8 cellular contexts compared by ENCODE assay signal in the genomic region with DNA sequence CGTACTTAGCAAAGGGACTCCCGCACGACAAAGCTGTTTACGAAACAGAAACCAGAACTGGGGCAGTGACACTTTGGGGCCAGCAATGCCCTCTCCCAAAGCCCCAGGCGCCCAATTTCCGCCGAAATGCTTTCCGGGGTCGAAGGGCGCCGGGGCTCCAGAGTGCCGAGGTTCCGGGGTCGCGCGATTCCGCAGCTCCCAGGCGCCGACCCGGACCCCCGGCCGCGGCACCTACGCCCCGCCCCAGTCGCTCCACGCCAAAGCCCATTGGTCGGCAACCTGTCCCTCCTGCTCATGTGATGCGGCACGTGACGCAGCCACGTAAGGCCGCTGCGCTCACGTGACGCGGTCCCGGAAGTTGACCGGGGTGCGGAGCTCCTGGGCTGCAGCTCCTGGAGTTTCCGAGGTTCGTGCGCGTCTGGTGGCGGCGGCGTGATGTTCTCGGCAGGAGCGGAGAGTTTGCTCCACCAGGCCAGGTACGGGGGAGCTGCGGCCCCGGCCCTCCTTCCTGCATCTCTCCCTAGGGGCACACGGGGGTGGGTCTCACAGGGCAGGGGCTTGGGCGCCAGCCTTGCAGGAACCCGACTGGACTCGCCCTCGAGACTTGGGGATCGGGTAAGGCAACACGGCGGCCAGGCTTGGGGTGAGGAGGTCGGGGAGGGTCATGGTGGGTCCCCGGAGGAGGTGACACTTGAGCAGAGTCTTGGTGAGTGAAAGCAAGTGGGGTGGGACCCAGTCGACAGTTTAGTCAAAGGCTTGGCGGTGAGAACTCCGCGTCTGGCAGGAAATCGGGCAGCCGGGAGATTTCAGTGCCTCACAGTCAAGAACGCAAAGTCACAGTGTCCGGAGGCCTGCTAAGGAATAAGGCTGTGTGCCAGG. TPM values are rescaled to one million over a fixed set of nuclear protein-coding genes. Genes with fewer than 3 reads are reported as not detected.
DNase-seq lines count a peak whose midpoint lies in the region; ATAC-seq and TF ChIP-seq lines count a peak whose summit lies in the region.

A gene with protein sequence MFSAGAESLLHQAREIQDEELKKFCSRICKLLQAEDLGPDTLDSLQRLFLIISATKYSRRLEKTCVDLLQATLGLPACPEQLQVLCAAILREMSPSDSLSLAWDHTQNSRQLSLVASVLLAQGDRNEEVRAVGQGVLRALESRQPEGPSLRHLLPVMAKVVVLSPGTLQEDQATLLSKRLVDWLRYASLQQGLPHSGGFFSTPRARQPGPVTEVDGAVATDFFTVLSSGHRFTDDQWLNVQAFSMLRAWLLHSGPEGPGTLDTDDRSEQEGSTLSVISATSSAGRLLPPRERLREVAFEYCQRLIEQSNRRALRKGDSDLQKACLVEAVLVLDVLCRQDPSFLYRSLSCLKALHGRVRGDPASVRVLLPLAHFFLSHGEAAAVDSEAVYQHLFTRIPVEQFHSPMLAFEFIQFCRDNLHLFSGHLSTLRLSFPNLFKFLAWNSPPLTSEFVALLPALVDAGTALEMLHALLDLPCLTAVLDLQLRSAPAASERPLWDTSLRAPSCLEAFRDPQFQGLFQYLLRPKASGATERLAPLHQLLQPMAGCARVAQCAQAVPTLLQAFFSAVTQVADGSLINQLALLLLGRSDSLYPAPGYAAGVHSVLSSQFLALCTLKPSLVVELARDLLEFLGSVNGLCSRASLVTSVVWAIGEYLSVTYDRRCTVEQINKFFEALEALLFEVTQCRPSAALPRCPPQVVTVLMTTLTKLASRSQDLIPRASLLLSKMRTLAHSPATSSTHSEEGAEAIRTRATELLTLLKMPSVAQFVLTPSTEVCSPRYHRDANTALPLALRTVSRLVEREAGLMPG (plus strand): TSS at position 343 of the 879 bp plus-strand sequence. CDS start 93 bp downstream, at position 436.

- peak within 1 kb of the TSS; percentile 99 for H3K4me2 ChIP-seq in PC-3 (ENCODE audit: low read length)

- H3K27ac Mint-ChIP-seq in IgD-negative memory B cell, result peak within 1 kb of the TSS; percentile 92 to 99 (median 99)

- H3K4me1 ChIP-seq in PC-3 (ENCODE audit: insufficient read depth, low read length), result peaks cover 12% of the 10 kb centered on the region
- peaks cover 17% of the 10 kb centered on the region for H3K4me1 ChIP-seq in mucosa of descending colon (ENCODE audit: low read depth)

- H3F3A ChIP-seq in PC-3 (ENCODE audit: low read length, unreplicated experiment), result no peaks in the 10 kb centered on the region

- CTCF ChIA-PET in PC-3 (lab: Charles Lee), result interaction anchor here (0.6 to 1.4 kb wide), 3 partner anchors 108 to 1591 kb away, joined by 4 to 14 read pairs (median 7); a partner anchor contains a TSS

- H3K27ac ChIP-seq in PC-3 (ENCODE audit: low read length), result peak within 1 kb of the TSS; percentile 59

- H4K20me1 ChIP-seq in PC-3 (ENCODE audit: low read length), result 0 out of 2 replicates have a peak, but pooled peaks cover 3% of the 10 kb centered on the region

- H3K9me2 ChIP-seq in PC-3 (replicated peaks; ENCODE audit: low read length), result no peaks in the 10 kb centered on the region

- H3K27me3 ChIP-seq in PC-3 (ENCODE audit: low read length), result no peaks in the 10 kb centered on the region

- no peaks in the 10 kb centered on the region for H3K9me3 Mint-ChIP-seq in IgD-negative memory B cell

- TF ChIP-seq CTCF in PC-3 (conservative IDR thresholded peaks at IDR 0.05; ENCODE audit: low read depth, low read length) (no peak), epithelial cell of esophagus (IDR thresholded peaks at IDR 0.05; ENCODE audit: insufficient read depth, low read depth, low read length, missing control alignments) (no peak), mucosa of descending colon (IDR thresholded peaks at IDR 0.05) (no peak)

- H3K4me3 ChIP-seq in PC-3 (ENCODE audit: low read length) (peak within 1 kb of the TSS; percentile 100), epithelial cell of esophagus (ENCODE audit: low read length) (peak within 1 kb of the TSS; percentile 86), mucosa of descending colon (peak within 1 kb of the TSS; percentile 95)

- H3K36me3 ChIP-seq in PC-3 (ENCODE audit: low read depth, low read length), result no peaks in the 10 kb centered on the region
- H3K36me3 ChIP-seq in mucosa of descending colon (ENCODE audit: low read depth), result no peaks in the 10 kb centered on the region

- H3K36me3 Mint-ChIP-seq in IgD-negative memory B cell, result no peaks in the 10 kb centered on the region

- peak within 1 kb of the TSS; percentile 74 for H2AFZ ChIP-seq in PC-3 (ENCODE audit: low read length)

- intact Hi-C loops in PC-3 (cut with micrococcal nuclease) (no loop called here), mucosa of descending colon (cut with DNase I, micrococcal nuclease) (no loop called here)

- POLR2A ChIA-PET in PC-3 (lab: Charles Lee; ENCODE audit: unreplicated experiment), result interaction anchor here (0.5 to 0.8 kb wide), 5 partner anchors 31 to 415 kb away, joined by 3 to 13 read pairs (median 4); a partner anchor contains a TSS

- TSS peak; percentile 78 for BruUV-seq in PC-3 (replicated peaks; lab: Mats Ljungman, UMichigan)

- peak within 1 kb of the TSS; percentile 91 for H3K9ac ChIP-seq in PC-3 (ENCODE audit: low read length)

- DNase-seq in DMS153 treated with DMSO at 0.1 percent for 48 hours (lab: John Stamatoyannopoulos, UW; ENCODE audit: unreplicated experiment), result peak; percentile 88
- DNase-seq in PC-3, result peak; percentile 94
- peak; percentile 94 for DNase-seq in activated T-cell treated with anti-CD3 and anti-CD28 coated beads for 48 hours (ENCODE audit: low read depth)
- peak; percentile 98 for DNase-seq in epithelial cell of esophagus (ENCODE audit: low read depth)
- peak; percentile 96 to 98 (median 97) for DNase-seq in mucosa of descending colon
- peak; percentile 84 to 88 for DNase-seq in stimulated activated CD8-positive, alpha-beta memory T cell treated with anti-CD3 and anti-CD28 coated beads, Interleukin-4, amount 100 ng/mL, for 1 hour (ENCODE audit: low read depth in 2 of 2, low spot score in 1 of 2)

- peaks cover 26 to 35% (median 28%) of the 10 kb centered on the region in 3 donors for H3K4me1 Mint-ChIP-seq in IgD-negative memory B cell

- no peaks in the 10 kb centered on the region for H3K9me3 ChIP-seq in PC-3 (ENCODE audit: low read length)
- no peaks in the 10 kb centered on the region for H3K9me3 ChIP-seq in mucosa of descending colon

- peaks cover 33% of the 10 kb centered on the region for H3K79me2 ChIP-seq in PC-3 (ENCODE audit: low read length)

- H3K27me3 Mint-ChIP-seq in IgD-negative memory B cell, result no peaks in the 10 kb centered on the region

- peak within 1 kb of the TSS; percentile 95 to 100 (median 98) for H3K4me3 Mint-ChIP-seq in IgD-negative memory B cell

- ATAC-seq in GM21576 (IDR thresholded peaks at IDR 0.05; ENCODE audit: unreplicated experiment) (peak; percentile 89), PC-3 (peak; percentile 93), mucosa of descending colon (peak; percentile 96)

RNA-seq across cellular contexts. Expression of the gene that starts here (rescaled TPM):
- 37.7 TPM for polyA plus RNA-seq in IgD-negative memory B cell
- total RNA-seq in PC-3 (2014; rRNA removed) (36.6 and 59.3 TPM in 2 replicates), mucosa of descending colon (10 to 100 TPM; 39.5 to 47.4 (median 45.2) TPM)

Comparison
In these comparisons a context has a peak if more than half of its experiments do, and no peak if none do; other contexts are left out.
1. Peak in every context shown above with its lines: DNase-seq, ATAC-seq, H3K4me3 ChIP-seq and H3K27ac ChIP-seq.